Comparison of ENCODE assay signal across 9 cellular contexts in genomic region chr2:237471457-237472186, GRCh38. TPM values are rescaled to one million over a fixed set of nuclear protein-coding genes. Genes with fewer than 3 reads are reported as not detected.
DNase-seq lines count a peak whose midpoint lies in the region; ATAC-seq and TF ChIP-seq lines count a peak whose summit lies in the region.
"Had no signal": no experiment of that assay in that cellular context is flagged by ENCODE, and none has a peak within 500 bp of the region (broad histone marks: within the 10 kb centered on the region; RNA-seq: fewer than 3 reads in every experiment).

No MANE protein-coding gene starts in this region.

- H3K36me3 ChIP-seq in KMS-11 (ENCODE audit: insufficient read depth) (no peaks in the 10 kb centered on the region), skeletal muscle satellite cell (ENCODE audit: insufficient read depth, low read length) (no peaks in the 10 kb centered on the region)

- H3K9me3 ChIP-seq in skeletal muscle satellite cell (replicated peaks; ENCODE audit: low read length): no peaks in the 10 kb centered on the region

- H3K27ac ChIP-seq in KMS-11 (no peak overlapping the region), foreskin keratinocyte (no peak overlapping the region)

- H4K20me1 ChIP-seq in KMS-11 (ENCODE audit: insufficient read depth): no peaks in the 10 kb centered on the region

- H3K27me3 ChIP-seq in KMS-11 (ENCODE audit: insufficient read depth, low read depth) (no peaks in the 10 kb centered on the region), foreskin keratinocyte (peaks cover 6% of the 10 kb centered on the region), skeletal muscle satellite cell (ENCODE audit: control insufficient read depth, insufficient read depth, low read length) (no peaks in the 10 kb centered on the region)

- H3K4me2 ChIP-seq in KMS-11: no peak overlapping the region
- no peak overlapping the region for H3K4me2 ChIP-seq in skeletal muscle satellite cell (ENCODE audit: low read length)

- TF ChIP-seq CTCF in KMS-11 (conservative IDR thresholded peaks at IDR 0.05; ENCODE audit: low read depth, low read length): peak; percentile 35; the same call in 1 of the 2 replicates
- TF ChIP-seq CTCF in foreskin keratinocyte (conservative IDR thresholded peaks at IDR 0.05): peak; percentile 63

- ATAC-seq in foreskin keratinocyte: peak; percentile 8

- H3K9ac ChIP-seq in KMS-11 (no peak overlapping the region), skeletal muscle satellite cell (ENCODE audit: low read depth, low read length) (peak overlapping the region; percentile 64)

- H3K79me2 ChIP-seq in KMS-11 (ENCODE audit: insufficient read depth, low read depth): no peaks in the 10 kb centered on the region

- no peak overlapping the region for H3K4me3 ChIP-seq in KMS-11 (IDR thresholded peaks at IDR 0.05; ENCODE audit: insufficient read depth, low read depth, low read length)
- no peak overlapping the region for H3K4me3 ChIP-seq in skeletal muscle satellite cell (ENCODE audit: low read length)
- H3K4me3 ChIP-seq: skin epidermis had no signal

- H2AFZ ChIP-seq in KMS-11 (ENCODE audit: low read depth): no peak overlapping the region

- H3K4me1 ChIP-seq in KMS-11 (ENCODE audit: low read depth, poor library complexity, severe bottlenecking) (peaks cover 10% of the 10 kb centered on the region), foreskin keratinocyte (no peaks in the 10 kb centered on the region), skeletal muscle satellite cell (ENCODE audit: control insufficient read depth, insufficient read depth, low read length) (peaks cover 42% of the 10 kb centered on the region)

- DNase-seq in NCI-H1694 (lab: John Stamatoyannopoulos, UW): peak; percentile 14
- DNase-seq in NCI-H1694 treated with DMSO at 0.1 percent for 48 hours (lab: John Stamatoyannopoulos, UW): no peak
- DNase-seq in activated CD4-positive, alpha-beta T cell treated with anti-CD3 and anti-CD28 coated beads, Interleukin-2, amount 50 U/mL, for 4 hours: peak; percentile 17 to 26
- DNase-seq in foreskin keratinocyte: no peak
- DNase-seq in NCI-H128 (lab: John Stamatoyannopoulos, UW; ENCODE audit: unreplicated experiment): no peak
- no peak for DNase-seq in NCI-H1092 treated with DMSO at 0.1 percent for 48 hours (lab: John Stamatoyannopoulos, UW)

RNA-seq across cellular contexts. Expression of gene MLPH, which starts 15.4 kb away (rescaled TPM):
- 0.63 and 0.65 TPM in 2 replicates for total RNA-seq in foreskin keratinocyte
- polyA plus RNA-seq in foreskin keratinocyte: 0.54 and 0.55 TPM in 2 replicates
- 24.7 and 53.0 TPM in 2 replicates for total RNA-seq in skeletal muscle satellite cell (2012; rRNA removed)

RNA-seq across cellular contexts. Expression of gene COL6A3, which starts 57.7 kb away (rescaled TPM):
- total RNA-seq in foreskin keratinocyte: 0.03 TPM in 1 of 2 replicates, not detected in the other
- not detected in 2 replicates for polyA plus RNA-seq in foreskin keratinocyte
- total RNA-seq in skeletal muscle satellite cell (2012; rRNA removed): 1,992 and 2,805 TPM in 2 replicates

Comparison
In these comparisons a context has a peak if more than half of its experiments do, and no peak if none do; other contexts are left out.
1. DNase-seq: peak in NCI-H1694 (single experiment) and activated CD4-positive, alpha-beta T cell treated with anti-CD3 and anti-CD28 coated beads, Interleukin-2, amount 50 U/mL, for 4 hours (2 of 2); none in NCI-H1694 treated with DMSO at 0.1 percent for 48 hours (single experiment), foreskin keratinocyte (0 of 2), NCI-H128 (single experiment) and NCI-H1092 treated with DMSO at 0.1 percent for 48 hours (single experiment).